Comparison of ENCODE assay signal across 15 cellular contexts in the genomic region with DNA sequence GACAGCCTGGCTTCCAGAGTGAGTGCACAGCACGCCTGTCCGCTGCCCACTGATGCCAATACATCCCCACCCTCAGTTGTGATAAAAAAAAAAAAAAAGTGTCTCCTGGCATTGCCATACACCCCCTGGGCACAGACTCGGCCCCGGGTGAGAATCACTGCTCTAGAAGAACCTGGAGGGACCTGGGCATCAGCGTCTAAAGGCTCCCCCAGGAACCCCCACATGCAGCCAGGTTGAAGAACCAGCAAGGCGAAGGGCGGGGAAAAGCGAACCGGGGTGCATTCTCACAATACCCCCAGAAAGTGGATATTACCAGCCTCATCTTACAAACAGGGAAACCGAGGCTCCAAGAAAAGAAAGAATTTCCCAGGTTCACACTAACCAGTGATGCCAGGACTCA. TPM values are rescaled to one million over a fixed set of nuclear protein-coding genes. Genes with fewer than 3 reads are reported as not detected.
DNase-seq lines count a peak whose midpoint lies in the region; ATAC-seq, FAIRE-seq and TF ChIP-seq lines count a peak whose summit lies in the region.
"Had no signal": no experiment of that assay in that cellular context is flagged by ENCODE, and none has a peak within 500 bp of the region (broad histone marks: within the 10 kb centered on the region; RNA-seq: fewer than 3 reads in every experiment).

No MANE protein-coding gene starts in this region.

- H4K8ac ChIP-seq in neuronal stem cell (ENCODE audit: low read depth, low read length), result no peak overlapping the region

- peaks cover under 1 to 9% of the 10 kb centered on the region in 2 donors for H3K36me3 ChIP-seq in kidney (ENCODE audit: control insufficient read depth in 1 of 2, insufficient read depth in 2 of 2, low read length in 2 of 2)
- peaks cover 15 to 86% of the 10 kb centered on the region in 2 donors for H3K36me3 ChIP-seq in neuronal stem cell (replicated peaks in 1 of 2; ENCODE audit: control insufficient read depth in 2 of 2, insufficient read depth in 2 of 2, low read length in 2 of 2)
- H3K36me3 ChIP-seq: HAP-1 had no signal

- H3K14ac ChIP-seq in neuronal stem cell (ENCODE audit: low read length), result no peak overlapping the region

- H3K23ac ChIP-seq in neuronal stem cell (ENCODE audit: low read depth, low read length, poor library complexity), result no peak overlapping the region

- no CpG with 5 or more reads among the region's 10 CpGs for WGBS in neuronal stem cell (ENCODE audit: extremely low coverage in 2 of 2, insufficient read length in 2 of 2, insufficient replicate concordance in 1 of 2), 2 donors

- H3K4me3 ChIP-seq in kidney (ENCODE audit: low read length in 2 of 2) (no peak overlapping the region), neuronal stem cell (ENCODE audit: low read length in 2 of 2) (no peak overlapping the region)
- H3K4me3 ChIP-seq: BLaER1 treated with 17β-estradiol and CSF1 and Interleukin-3, amounts not matched to agents 10 nM and 100 nM; GM12878; HAP-1 had no signal

- intact Hi-C loops in kidney (cut with DNase I), result no loop called here

- no peak overlapping the region for H2BK12ac ChIP-seq in neuronal stem cell (ENCODE audit: low read length)

- no peaks in the 10 kb centered on the region for H3K27me3 ChIP-seq in neuronal stem cell (ENCODE audit: control insufficient read depth in 3 of 3, insufficient read depth in 3 of 3, low read depth in 1 of 3, low read length in 3 of 3)
- H3K27me3 ChIP-seq: BLaER1 treated with 17β-estradiol and CSF1 and Interleukin-3, amounts not matched to agents 10 nM and 100 nM had no signal

- no peak for ATAC-seq in HG02588 (IDR thresholded peaks at IDR 0.05; ENCODE audit: unreplicated experiment)

- no peak overlapping the region for H2AFZ ChIP-seq in neuronal stem cell (ENCODE audit: low read length)

- H3K79me1 ChIP-seq in neuronal stem cell (ENCODE audit: low read depth, low read length), result peaks cover 5% of the 10 kb centered on the region

- H3K9ac ChIP-seq in kidney (ENCODE audit: low read length in 2 of 2) (no peak overlapping the region), neuronal stem cell (ENCODE audit: low read depth, low read length, poor library complexity) (no peak overlapping the region)

- H3K27ac ChIP-seq in C4-2B (peak overlapping the region; percentile 67; the same call in 1 of the 2 replicates), VCaP (peak overlapping the region; percentile 79), kidney (ENCODE audit: low read depth in 2 of 2, low read length in 2 of 2) (no peak overlapping the region), neuronal stem cell (replicated peaks; ENCODE audit: low read length) (no peak overlapping the region)
- H3K27ac ChIP-seq: BLaER1 treated with 17β-estradiol and CSF1 and Interleukin-3, amounts not matched to agents 10 nM and 100 nM had no signal

- no peak overlapping the region for H3K4ac ChIP-seq in neuronal stem cell (ENCODE audit: low read length)

- H3K9me3 ChIP-seq in kidney (ENCODE audit: control insufficient read depth in 1 of 2, low read length in 2 of 2) (no peaks in the 10 kb centered on the region), neuronal stem cell (replicated peaks in 1 of 2; ENCODE audit: control insufficient read depth in 2 of 2, insufficient read depth in 1 of 2, low read depth in 1 of 2, low read length in 2 of 2) (no peaks in the 10 kb centered on the region)
- H3K9me3 ChIP-seq: BLaER1 treated with 17β-estradiol and CSF1 and Interleukin-3, amounts not matched to agents 10 nM and 100 nM; HAP-1 had no signal

- H2BK5ac ChIP-seq in neuronal stem cell (ENCODE audit: low read length), result no peak overlapping the region

- H3K4me1 ChIP-seq in kidney (ENCODE audit: control insufficient read depth in 1 of 2, insufficient read depth in 1 of 2, low read depth in 1 of 2, low read length in 2 of 2) (peaks cover 5 to 6% of the 10 kb centered on the region in 2 donors), neuronal stem cell (ENCODE audit: control insufficient read depth in 2 of 2, insufficient read depth in 1 of 2, low read depth in 1 of 2, low read length in 2 of 2) (peaks cover 0 to under 1% of the 10 kb centered on the region in 2 donors)

- no peak for FAIRE-seq in kidney (lab: Jason Lieb, UNC)
- FAIRE-seq: GM12878, HTR-8/SVneo had no signal

- no peak overlapping the region for H3K18ac ChIP-seq in neuronal stem cell (ENCODE audit: low read length)

- H4K91ac ChIP-seq in neuronal stem cell (ENCODE audit: low read depth, low read length, poor library complexity), result no peak overlapping the region

- H3K4me2 ChIP-seq in neuronal stem cell (ENCODE audit: insufficient read depth, low read length, poor library complexity, severe bottlenecking), result no peak overlapping the region

- DNase-seq in kidney (peak; percentile 47), neuronal stem cell (ENCODE audit: low spot score) (no peak), A172 (ENCODE audit: low spot score) (no peak)
- DNase-seq in stimulated activated CD4-positive, alpha-beta T cell treated with anti-CD3 and anti-CD28 coated beads, Interleukin-4, amount 100 ng/mL, for 24 hours, result no peak
- DNase-seq in effector CD4-positive, alpha-beta T cell, result no peak

- H2BK120ac ChIP-seq in neuronal stem cell (ENCODE audit: low read depth, low read length), result no peak overlapping the region

- peak overlapping the region; percentile 47 for H2AK5ac ChIP-seq in neuronal stem cell (ENCODE audit: low read depth, low read length)

- TF ChIP-seq CTCF in C4-2B (conservative IDR thresholded peaks at IDR 0.05), result no peak
- TF ChIP-seq CTCF in VCaP (conservative IDR thresholded peaks at IDR 0.05), result no peak
- TF ChIP-seq CTCF in kidney (IDR thresholded peaks at IDR 0.05; ENCODE audit: borderline replicate concordance, extremely low read depth, insufficient read depth), result no peak

- H2BK15ac ChIP-seq in neuronal stem cell (ENCODE audit: low read length), result no peak overlapping the region

RNA-seq across cellular contexts. Expression of a gene that starts 27.7 kb away (rescaled TPM):
- total RNA-seq in kidney, result 68.0 TPM
- polyA plus RNA-seq in kidney (ENCODE audit: insufficient read depth, low read depth, low replicate concordance), result 9.1 TPM
- polyA plus RNA-seq in neuronal stem cell (2013, experiment 1 of 2), result 23.3 TPM
- 22.9 TPM for polyA plus RNA-seq in neuronal stem cell (2013, experiment 2 of 2)
- 29.8 and 31.7 TPM in 2 replicates for total RNA-seq in A172 (2014; rRNA removed; shearing (Covaris generic))

RNA-seq across cellular contexts. Expression of a gene that starts 28.5 kb away (rescaled TPM):
- 22.6 TPM for total RNA-seq in kidney
- polyA plus RNA-seq in kidney (ENCODE audit: insufficient read depth, low read depth, low replicate concordance), result 5.1 TPM
- polyA plus RNA-seq in neuronal stem cell (2013, experiment 1 of 2), result 5.8 TPM
- polyA plus RNA-seq in neuronal stem cell (2013, experiment 2 of 2), result 6.3 TPM
- 0.59 and 1.1 TPM in 2 replicates for total RNA-seq in A172 (2014; rRNA removed; shearing (Covaris generic))
- polyA plus RNA-seq: CD4-positive, CD25-positive, alpha-beta regulatory T cell; CD8-positive, alpha-beta memory T cell; IgD-negative memory B cell had no signal

Comparison
In these comparisons a context has a peak if more than half of its experiments do, and no peak if none do; other contexts are left out.
1. H3K27ac ChIP-seq: peak in C4-2B (single experiment) and VCaP (single experiment); none in kidney (0 of 2) and neuronal stem cell (single experiment).
2. RNA of a gene that starts 28.5 kb away (total RNA-seq): 22.6 TPM in kidney (single experiment); 0.59 to 1.1 TPM in A172; every median in the first group is over 10 times any median in the second.